ENCODE assay signal across 22 cellular contexts in genomic region chr3:118401887-118402286, GRCh38.
"Had no signal": no experiment of that assay in that cellular context is flagged by ENCODE, and none has a peak within 500 bp of the region (broad histone marks: within the 10 kb centered on the region; RNA-seq: fewer than 3 reads in every experiment).

No MANE protein-coding gene starts in this region.

- H3K27ac ChIP-seq: coronary artery, dorsolateral prefrontal cortex, esophagus muscularis mucosa, foreskin keratinocyte, gastroesophageal sphincter, heart right ventricle, left lung, lower lobe of right lung had no signal

- H3K36me3 ChIP-seq: esophagus muscularis mucosa, gastroesophageal sphincter, heart right ventricle, left lung, lower lobe of right lung had no signal

- DNase-seq: dermis blood vessel endothelial cell; dorsolateral prefrontal cortex; effector CD4-positive, alpha-beta T cell; effector memory CD4-positive, alpha-beta T cell; foreskin keratinocyte; heart right ventricle; hippocampal formation; left cardiac atrium; left lung; left ventricle myocardium superior; lower lobe of right lung; mesenchymal stem cell; mucosa of descending colon; naive B cell had no signal

- FAIRE-seq: colon, endothelial cell of umbilical vein, frontal cortex, islet of Langerhans, keratinocyte had no signal

- H3K27me3 ChIP-seq: dorsolateral prefrontal cortex, esophagus muscularis mucosa, foreskin keratinocyte, gastroesophageal sphincter, heart right ventricle, left lung had no signal

- H3K4me3 ChIP-seq: coronary artery, dorsolateral prefrontal cortex, esophagus muscularis mucosa, gastroesophageal sphincter, heart right ventricle, left lung, lower lobe of right lung, mucosa of descending colon had no signal

- H3K9me3 ChIP-seq: esophagus muscularis mucosa, gastroesophageal sphincter, heart right ventricle, left lung, lower lobe of right lung, mucosa of descending colon had no signal

- H3K4me1 ChIP-seq: esophagus muscularis mucosa, foreskin keratinocyte, gastroesophageal sphincter, heart right ventricle, left lung, lower lobe of right lung had no signal

- ATAC-seq: foreskin keratinocyte, gastroesophageal sphincter, heart right ventricle, left cardiac atrium, left lung, left ventricle myocardium superior, lower lobe of right lung, mucosa of descending colon had no signal
